Comparison of ENCODE assay signal across 18 cellular contexts in genomic region chr13:49637989-49638388, GRCh38.
"Had no signal": no experiment of that assay in that cellular context is flagged by ENCODE, and none has a peak within 500 bp of the region (broad histone marks: within the 10 kb centered on the region; RNA-seq: fewer than 3 reads in every experiment).

No MANE protein-coding gene starts in this region.

- FAIRE-seq: pancreas had no signal

- H3K27ac Mint-ChIP-seq: activated B cell treated with CpG ODN at 0.5 μM for 24 hours; activated CD4-positive, alpha-beta T cell treated with anti-CD3 and anti-CD28 coated beads, Interleukin-2, amount 10 ng/mL, durations not matched to agents 7 days and 5 days; activated T-helper 1 cell treated with anti-CD3 and anti-CD28 coated beads, Interleukin-12 subunit alpha, Interleukin-12 subunit beta, Interleukin-2, Interleukin-4 antibody, amounts not matched to agents 30 ng/mL and 10 ng/mL and 1 ng/mL, durations not matched to agents 14 hours and 24 hours and 36 hours; dendritic cell treated with granulocyte-macrophage colony-stimulating factor and Interleukin-4, amounts not matched to agents 40 ng/mL and 50 ng/mL, for 4 days; naive thymus-derived CD4-positive, alpha-beta T cell; stimulated activated effector memory CD8-positive, alpha-beta T cell treated with anti-CD3 and anti-CD28 coated beads, Interleukin-12 subunit alpha, Interleukin-12 subunit beta, amount 100 ng/mL, for 72 hours had no signal

- H3K4me3 Mint-ChIP-seq: activated B cell treated with CpG ODN at 0.5 μM for 24 hours; activated CD4-positive, alpha-beta T cell treated with anti-CD3 and anti-CD28 coated beads, Interleukin-2, amount 10 ng/mL, durations not matched to agents 7 days and 5 days; activated T-helper 1 cell treated with anti-CD3 and anti-CD28 coated beads, Interleukin-12 subunit alpha, Interleukin-12 subunit beta, Interleukin-2, Interleukin-4 antibody, amounts not matched to agents 30 ng/mL and 10 ng/mL and 1 ng/mL, durations not matched to agents 14 hours and 24 hours and 36 hours; dendritic cell treated with granulocyte-macrophage colony-stimulating factor and Interleukin-4, amounts not matched to agents 40 ng/mL and 50 ng/mL, for 4 days; naive thymus-derived CD4-positive, alpha-beta T cell; stimulated activated effector memory CD8-positive, alpha-beta T cell treated with anti-CD3 and anti-CD28 coated beads, Interleukin-12 subunit alpha, Interleukin-12 subunit beta, amount 100 ng/mL, for 72 hours had no signal

- H3K27ac ChIP-seq: pancreas, tibial artery had no signal

- H3K36me3 Mint-ChIP-seq: stimulated activated effector memory CD8-positive, alpha-beta T cell treated with anti-CD3 and anti-CD28 coated beads, Interleukin-12 subunit alpha, Interleukin-12 subunit beta, amount 100 ng/mL, for 72 hours had no signal

- H3K9me3 Mint-ChIP-seq: activated B cell treated with CpG ODN at 0.5 μM for 24 hours; activated CD4-positive, alpha-beta T cell treated with anti-CD3 and anti-CD28 coated beads, Interleukin-2, amount 10 ng/mL, durations not matched to agents 7 days and 5 days; activated T-helper 1 cell treated with anti-CD3 and anti-CD28 coated beads, Interleukin-12 subunit alpha, Interleukin-12 subunit beta, Interleukin-2, Interleukin-4 antibody, amounts not matched to agents 30 ng/mL and 10 ng/mL and 1 ng/mL, durations not matched to agents 14 hours and 24 hours and 36 hours; dendritic cell treated with granulocyte-macrophage colony-stimulating factor and Interleukin-4, amounts not matched to agents 40 ng/mL and 50 ng/mL, for 4 days; stimulated activated effector memory CD8-positive, alpha-beta T cell treated with anti-CD3 and anti-CD28 coated beads, Interleukin-12 subunit alpha, Interleukin-12 subunit beta, amount 100 ng/mL, for 72 hours had no signal

- H3K36me3 ChIP-seq: pancreas, tibial artery had no signal

- ATAC-seq: left cardiac atrium; mucosa of descending colon; naive thymus-derived CD4-positive, alpha-beta T cell; pancreas; stimulated activated effector memory CD8-positive, alpha-beta T cell treated with anti-CD3 and anti-CD28 coated beads, Interleukin-12 subunit alpha, Interleukin-12 subunit beta, amount 100 ng/mL, for 72 hours had no signal

- H3K4me3 ChIP-seq: mucosa of descending colon, pancreas, tibial artery had no signal

- H3K4me1 ChIP-seq: pancreas, tibial artery had no signal

- H3K27me3 Mint-ChIP-seq: activated B cell treated with CpG ODN at 0.5 μM for 24 hours; activated CD4-positive, alpha-beta T cell treated with anti-CD3 and anti-CD28 coated beads, Interleukin-2, amount 10 ng/mL, durations not matched to agents 7 days and 5 days; dendritic cell treated with granulocyte-macrophage colony-stimulating factor and Interleukin-4, amounts not matched to agents 40 ng/mL and 50 ng/mL, for 4 days; naive thymus-derived CD4-positive, alpha-beta T cell had no signal

- H3K27me3 ChIP-seq: pancreas, tibial artery had no signal

- H3K9me3 ChIP-seq: mucosa of descending colon, pancreas, tibial artery had no signal

- DNase-seq: activated B cell treated with CpG ODN at 0.5 μM for 24 hours; activated CD4-positive, alpha-beta T cell treated with anti-CD3 and anti-CD28 coated beads, Interleukin-2, amount 10 ng/mL, durations not matched to agents 7 days and 5 days; activated CD8-positive, alpha-beta memory T cell treated with anti-CD3 and anti-CD28 coated beads for 24 hours; activated naive CD4-positive, alpha-beta T cell treated with Interleukin-2 at 50 U/mL for 16 hours; anterior cingulate cortex; cerebellar nuclear complex; effector memory CD4-positive, alpha-beta T cell; left cardiac atrium; mucosa of descending colon; naive thymus-derived CD4-positive, alpha-beta T cell; pancreas; stimulated activated CD4-positive, alpha-beta T cell treated with anti-CD3 and anti-CD28 coated beads, Interleukin-12 subunit alpha, Interleukin-12 subunit beta, amount 100 ng/mL, for 4 hours; stimulated activated CD4-positive, alpha-beta T cell treated with anti-CD3 and anti-CD28 coated beads, Interleukin-2, amount 100 ng/mL, for 24 hours; SW 1271; tibial artery had no signal
